ENCODE assay signal across 11 cellular contexts in the genomic region with DNA sequence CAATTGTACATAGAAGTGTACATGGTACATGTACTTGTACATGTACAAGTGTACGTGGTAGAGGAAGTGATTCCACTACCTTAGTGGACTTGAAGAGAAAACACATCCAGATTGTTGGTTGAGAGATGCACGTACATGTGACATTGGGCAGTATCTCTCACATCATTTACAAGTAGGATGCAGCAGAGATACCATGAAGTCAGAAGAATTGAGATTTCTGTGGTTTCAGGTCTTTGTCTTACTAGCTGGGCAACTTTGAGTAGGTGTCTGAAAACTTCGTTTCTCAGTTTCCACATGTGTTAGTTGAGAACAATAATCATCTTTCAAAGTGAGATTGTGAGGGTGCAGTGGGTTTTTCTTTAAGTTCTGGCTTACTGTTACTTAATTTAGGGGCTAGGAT. TPM values are rescaled to one million over a fixed set of nuclear protein-coding genes. Genes with fewer than 3 reads are reported as not detected.
A peak's percentile ranks its signal among the peaks of the same experiment; 100 is the strongest.
DNase-seq lines count a peak whose midpoint lies in the region; ATAC-seq lines count a peak whose summit lies in the region.
"Had no signal": no experiment of that assay in that cellular context is flagged by ENCODE, and none has a peak within 500 bp of the region (broad histone marks: within the 10 kb centered on the region; RNA-seq: fewer than 3 reads in every experiment).

No MANE protein-coding gene starts in this region.

- peak; percentile 11 for DNase-seq in activated naive CD4-positive, alpha-beta T cell treated with anti-CD3 and anti-CD28 coated beads for 36 hours
- DNase-seq in activated naive CD4-positive, alpha-beta T cell (lab: John Stamatoyannopoulos, UW): no peak
- DNase-seq in NCI-H1105 (lab: John Stamatoyannopoulos, UW) (no peak), HCEC 1CT (no peak), globus pallidus (ENCODE audit: low spot score) (no peak)
- DNase-seq: activated CD8-positive, alpha-beta memory T cell treated with anti-CD3 and anti-CD28 coated beads for 24 hours; NCI-H2171 had no signal

- H3K36me3 Mint-ChIP-seq in activated naive CD4-positive, alpha-beta T cell treated with anti-CD3 and anti-CD28 coated beads for 36 hours (ENCODE audit: low read depth): no peaks in the 10 kb centered on the region
- no peaks in the 10 kb centered on the region for H3K36me3 Mint-ChIP-seq in stimulated activated naive CD8-positive, alpha-beta T cell treated with anti-CD3 and anti-CD28 coated beads, Interleukin-15, Interleukin-2, amounts not matched to agents 100 ng/mL and 50 ng/mL, for 24 hours (ENCODE audit: low read depth)

- peak; percentile 95 for ATAC-seq in GM21723 (IDR thresholded peaks at IDR 0.05; ENCODE audit: unreplicated experiment)
- ATAC-seq in HG03280 (IDR thresholded peaks at IDR 0.05; ENCODE audit: unreplicated experiment): peak; percentile 96

- H3K9me3 Mint-ChIP-seq in activated naive CD4-positive, alpha-beta T cell treated with anti-CD3 and anti-CD28 coated beads for 36 hours: no peaks in the 10 kb centered on the region
- H3K9me3 Mint-ChIP-seq in stimulated activated naive CD8-positive, alpha-beta T cell treated with anti-CD3 and anti-CD28 coated beads, Interleukin-15, Interleukin-2, amounts not matched to agents 100 ng/mL and 50 ng/mL, for 24 hours: no peaks in the 10 kb centered on the region

- CTCF ChIA-PET in activated naive CD4-positive, alpha-beta T cell treated with anti-CD3 and anti-CD28 coated beads for 36 hours (lab: Charles Lee): interaction anchor here (0.6 to 1.2 kb wide), 3 partner anchors 27 to 271 kb away, joined by 3 read pairs; no protein-coding TSS in a partner anchor

- H3K27ac Mint-ChIP-seq in activated naive CD4-positive, alpha-beta T cell treated with anti-CD3 and anti-CD28 coated beads for 36 hours: peak overlapping the region; percentile 79
- peak overlapping the region; percentile 60 for H3K27ac Mint-ChIP-seq in stimulated activated naive CD8-positive, alpha-beta T cell treated with anti-CD3 and anti-CD28 coated beads, Interleukin-15, Interleukin-2, amounts not matched to agents 100 ng/mL and 50 ng/mL, for 24 hours

- intact Hi-C loops in activated naive CD4-positive, alpha-beta T cell treated with anti-CD3 and anti-CD28 coated beads for 36 hours (cut with micrococcal nuclease): loop anchor here (1.0 to 5.0 kb wide), 4 partner anchors 21 to 1637 kb away; partner anchors contain the start of genes CLDN12 and GTPBP10

- H3K4me1 Mint-ChIP-seq in activated naive CD4-positive, alpha-beta T cell treated with anti-CD3 and anti-CD28 coated beads for 36 hours (ENCODE audit: low read depth): peaks cover 16% of the 10 kb centered on the region
- H3K4me1 Mint-ChIP-seq in stimulated activated naive CD8-positive, alpha-beta T cell treated with anti-CD3 and anti-CD28 coated beads, Interleukin-15, Interleukin-2, amounts not matched to agents 100 ng/mL and 50 ng/mL, for 24 hours (ENCODE audit: low read depth): peaks cover 18% of the 10 kb centered on the region

- H3K27me3 Mint-ChIP-seq in activated naive CD4-positive, alpha-beta T cell treated with anti-CD3 and anti-CD28 coated beads for 36 hours (ENCODE audit: low read depth): peaks cover 2% of the 10 kb centered on the region
- no peaks in the 10 kb centered on the region for H3K27me3 Mint-ChIP-seq in stimulated activated naive CD8-positive, alpha-beta T cell treated with anti-CD3 and anti-CD28 coated beads, Interleukin-15, Interleukin-2, amounts not matched to agents 100 ng/mL and 50 ng/mL, for 24 hours

- peak overlapping the region; percentile 16 for H3K4me3 Mint-ChIP-seq in activated naive CD4-positive, alpha-beta T cell treated with anti-CD3 and anti-CD28 coated beads for 36 hours
- peak overlapping the region; percentile 15 for H3K4me3 Mint-ChIP-seq in stimulated activated naive CD8-positive, alpha-beta T cell treated with anti-CD3 and anti-CD28 coated beads, Interleukin-15, Interleukin-2, amounts not matched to agents 100 ng/mL and 50 ng/mL, for 24 hours

RNA-seq across cellular contexts. Expression of gene CLDN12, which starts 21.5 kb away (rescaled TPM):
- 10 to 100 TPM; 14.8 to 15.3 TPM for total RNA-seq in activated naive CD4-positive, alpha-beta T cell treated with anti-CD3 and anti-CD28 coated beads for 36 hours

RNA-seq across cellular contexts. Expression of gene PTTG1IP2, which starts 44.7 kb away (rescaled TPM):
- total RNA-seq in activated naive CD4-positive, alpha-beta T cell treated with anti-CD3 and anti-CD28 coated beads for 36 hours: not detected
- total RNA-seq: bronchial epithelial cell had no signal
